12 cellular contexts compared by ENCODE assay signal in the genomic region with DNA sequence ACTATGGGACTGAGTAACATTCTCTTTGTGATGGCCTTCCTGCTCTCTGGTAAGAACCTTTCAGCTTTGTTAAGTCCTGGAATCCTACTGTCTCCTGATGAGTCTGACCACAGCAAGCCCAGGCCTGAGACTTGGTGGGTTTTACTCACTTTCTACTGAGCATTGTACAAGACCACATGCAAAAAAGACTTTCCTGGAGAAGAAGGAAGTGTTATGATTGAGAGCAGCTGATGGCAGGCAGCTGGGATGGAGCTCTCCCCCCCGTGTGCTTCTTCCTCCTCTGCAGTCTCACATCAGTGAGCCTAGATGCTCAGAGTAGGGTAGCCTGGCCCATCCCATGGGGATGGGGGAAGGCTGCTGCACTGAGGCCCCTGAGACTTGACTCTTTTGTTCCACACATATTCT. TPM values are rescaled to one million over a fixed set of nuclear protein-coding genes. Genes with fewer than 3 reads are reported as not detected.
DNase-seq lines count a peak whose midpoint lies in the region; ATAC-seq lines count a peak whose summit lies in the region.
"Had no signal": no experiment of that assay in that cellular context is flagged by ENCODE, and none has a peak within 500 bp of the region (broad histone marks: within the 10 kb centered on the region; RNA-seq: fewer than 3 reads in every experiment).

No MANE protein-coding gene starts in this region.

- peaks cover 12% of the 10 kb centered on the region for H3K36me3 Mint-ChIP-seq in memory B cell
- peaks cover 0 to 6% of the 10 kb centered on the region in 2 donors for H3K36me3 Mint-ChIP-seq in activated naive CD4-positive, alpha-beta T cell treated with anti-CD3 and anti-CD28 coated beads, Interleukin-2, amount 50 U/mL, for 72 hours

- H3K4me3 Mint-ChIP-seq in memory B cell: peak overlapping the region; percentile 46

- peak overlapping the region; percentile 56 for H3K27ac Mint-ChIP-seq in memory B cell
- peak overlapping the region in 1 of 2 donors; percentile 76 for H3K27ac Mint-ChIP-seq in activated naive CD4-positive, alpha-beta T cell treated with anti-CD3 and anti-CD28 coated beads, Interleukin-2, amount 50 U/mL, for 72 hours

- ATAC-seq in GM18909 (IDR thresholded peaks at IDR 0.05; ENCODE audit: poor library complexity, unreplicated experiment) (peak; percentile 47), GM21786 (IDR thresholded peaks at IDR 0.05; ENCODE audit: unreplicated experiment) (peak; percentile 30), memory B cell (ENCODE audit: low read depth) (peak; percentile 84)
- no peak for ATAC-seq in activated naive CD4-positive, alpha-beta T cell treated with anti-CD3 and anti-CD28 coated beads, Interleukin-2, amount 50 U/mL, for 72 hours
- ATAC-seq: effector memory CD8-positive, alpha-beta T cell had no signal

- no peaks in the 10 kb centered on the region for H3K9me3 Mint-ChIP-seq in memory B cell
- H3K9me3 Mint-ChIP-seq in activated naive CD4-positive, alpha-beta T cell treated with anti-CD3 and anti-CD28 coated beads, Interleukin-2, amount 50 U/mL, for 72 hours: peaks cover 0 to 8% of the 10 kb centered on the region in 2 donors
- H3K9me3 Mint-ChIP-seq: effector memory CD8-positive, alpha-beta T cell had no signal

- DNase-seq in Kasumi-1 (lab: John Stamatoyannopoulos, UW): peak; percentile 51 to 52
- DNase-seq in memory B cell (ENCODE audit: low spot score in 2 of 2): no peak
- no peak for DNase-seq in SK-N-DZ (ENCODE audit: low spot score)
- no peak for DNase-seq in NCI-H446 (lab: John Stamatoyannopoulos, UW)
- DNase-seq in activated naive CD4-positive, alpha-beta T cell treated with anti-CD3 and anti-CD28 coated beads, Interleukin-2, amount 50 U/mL, for 72 hours (ENCODE audit: low spot score in 2 of 2): no peak
- DNase-seq: activated T-cell treated with anti-CD3 and anti-CD28 coated beads, Interleukin-2, amount 50 U/mL, for 1 hour; effector memory CD8-positive, alpha-beta T cell; islet precursor cell; PC-9; testis had no signal

- no peaks in the 10 kb centered on the region for H3K27me3 Mint-ChIP-seq in memory B cell
- H3K27me3 Mint-ChIP-seq: effector memory CD8-positive, alpha-beta T cell had no signal

- H3K4me1 Mint-ChIP-seq in memory B cell: peaks cover 44% of the 10 kb centered on the region

RNA-seq across cellular contexts. Expression of gene CD86, which starts 36.4 kb away (rescaled TPM):
- polyA plus RNA-seq in SK-N-DZ (2014; cell fraction: cytosol; rRNA removed): not detected in 2 replicates
- not detected in 2 replicates for polyA plus RNA-seq in SK-N-DZ (2014; cell fraction: nucleus; rRNA removed)
- under 1 TPM; 0.14 to 0.49 TPM for total RNA-seq in activated naive CD4-positive, alpha-beta T cell treated with anti-CD3 and anti-CD28 coated beads, Interleukin-2, amount 50 U/mL, for 72 hours
- total RNA-seq: PC-9 had no signal

Comparison
In these comparisons a context has a peak if more than half of its experiments do, and no peak if none do; other contexts are left out.
1. ATAC-seq: peak in GM18909 (single experiment), GM21786 (single experiment) and memory B cell (single experiment); none in activated naive CD4-positive, alpha-beta T cell treated with anti-CD3 and anti-CD28 coated beads, Interleukin-2, amount 50 U/mL, for 72 hours (0 of 2).
2. DNase-seq: peak in Kasumi-1 (2 of 2); none in memory B cell (0 of 2), SK-N-DZ (single experiment), NCI-H446 (0 of 2) and activated naive CD4-positive, alpha-beta T cell treated with anti-CD3 and anti-CD28 coated beads, Interleukin-2, amount 50 U/mL, for 72 hours (0 of 2).